8 cellular contexts compared by ENCODE assay signal in genomic region chr10:87865201-87866025, GRCh38. TPM values are rescaled to one million over a fixed set of nuclear protein-coding genes. Genes with fewer than 3 reads are reported as not detected.
DNase-seq lines count a peak whose midpoint lies in the region; ATAC-seq and TF ChIP-seq lines count a peak whose summit lies in the region.

No MANE protein-coding gene starts in this region.

- intact Hi-C loops in A673 (cut with micrococcal nuclease; ENCODE audit: unreplicated experiment) = loop anchor here (5.0 to 10.0 kb wide), 2 partner anchors 62 to 109 kb away; no protein-coding TSS in a partner anchor
- intact Hi-C loops in mucosa of descending colon (cut with DNase I, micrococcal nuclease) = loop anchor here in 1 of 2 donors (10.0 kb wide), 1 partner anchor 359 kb away; no protein-coding TSS in a partner anchor

- WGBS in HUES64 = 32% methylated on average over 5 of the region's 6 CpGs

- H3K9me3 ChIP-seq in A673 (ENCODE audit: low read depth, low read length, poor library complexity, severe bottlenecking) = no peaks in the 10 kb centered on the region
- H3K9me3 ChIP-seq in HUES64 (ENCODE audit: insufficient read depth, low read depth, low read length) = no peaks in the 10 kb centered on the region
- no peaks in the 10 kb centered on the region for H3K9me3 ChIP-seq in mucosa of descending colon

- H3K4me3 Mint-ChIP-seq in brain = peak overlapping the region; percentile 92 to 100 (median 95)

- no peaks in the 10 kb centered on the region for H3K36me3 ChIP-seq in A673 (ENCODE audit: insufficient read depth, low read length, poor library complexity, severe bottlenecking)
- peaks cover 3% of the 10 kb centered on the region; the same call in 1 of the 2 replicates for H3K36me3 ChIP-seq in HUES64 (ENCODE audit: insufficient read depth, low read length)
- H3K36me3 ChIP-seq in mucosa of descending colon (ENCODE audit: low read depth) = no peaks in the 10 kb centered on the region

- H3K4me3 ChIP-seq in A673 (ENCODE audit: low read depth, low read length, poor library complexity, severe bottlenecking) (peak overlapping the region; percentile 80), HUES64 (ENCODE audit: low read length) (peak overlapping the region; percentile 96), mucosa of descending colon (peak overlapping the region; percentile 84)

- H3K4me1 ChIP-seq in A673 (ENCODE audit: insufficient read depth, low read length, poor library complexity, severe bottlenecking) = peaks cover 25% of the 10 kb centered on the region
- peaks cover 22% of the 10 kb centered on the region for H3K4me1 ChIP-seq in HUES64 (ENCODE audit: insufficient read depth, low read length)
- H3K4me1 ChIP-seq in mucosa of descending colon (ENCODE audit: low read depth) = peaks cover 15% of the 10 kb centered on the region

- no TSS peak for BruUV-seq in A673 (replicated peaks; lab: Mats Ljungman, UMichigan)

- POLR2A ChIA-PET in A673 (lab: Charles Lee; ENCODE audit: low non-redundant PET) = interaction anchor here (1.1 kb wide), 1 partner anchor 249 kb away, joined by 3 read pairs; no protein-coding TSS in a partner anchor

- TF ChIP-seq CTCF in A673 (conservative IDR thresholded peaks at IDR 0.05; ENCODE audit: low read depth, low read length) (no peak), brain (conservative IDR thresholded peaks at IDR 0.05) (no peak), mucosa of descending colon (IDR thresholded peaks at IDR 0.05) (no peak)

- H3K36me3 Mint-ChIP-seq in brain = peaks cover 4% of the 10 kb centered on the region

- no peaks in the 10 kb centered on the region for H3K27me3 ChIP-seq in A673 (replicated peaks; ENCODE audit: insufficient read depth, low read depth, low read length, poor library complexity)
- no peaks in the 10 kb centered on the region for H3K27me3 ChIP-seq in HUES64 (ENCODE audit: insufficient read depth, low read length)

- peak overlapping the region; percentile 91 for H3K27ac ChIP-seq in A673 (ENCODE audit: low read depth, low read length, poor library complexity, severe bottlenecking)
- H3K27ac ChIP-seq in HUES64 (ENCODE audit: low read depth, low read length) = no peak overlapping the region

- peaks cover 0 to 6% (median 4%) of the 10 kb centered on the region in 5 experiments for H3K9me3 Mint-ChIP-seq in brain

- H3K27ac Mint-ChIP-seq in brain = peak overlapping the region; percentile 98 to 100 (median 99)

- H3K4me1 Mint-ChIP-seq in brain = peaks cover 45% of the 10 kb centered on the region

- ATAC-seq in mucosa of descending colon = no peak
- ATAC-seq in HG03432 (IDR thresholded peaks at IDR 0.05; ENCODE audit: unreplicated experiment) = no peak
- ATAC-seq in HG02763 (IDR thresholded peaks at IDR 0.05; ENCODE audit: unreplicated experiment) = no peak

- DNase-seq in A673 (ENCODE audit: low spot score) = no peak
- no peak for DNase-seq in mucosa of descending colon
- no peak for DNase-seq in NCI-H1436 treated with DMSO at 0.1 percent for 48 hours (lab: John Stamatoyannopoulos, UW)
- no peak for DNase-seq in NCI-H446 (lab: John Stamatoyannopoulos, UW)

- peak overlapping the region; percentile 57 for H3K9ac ChIP-seq in HUES64 (ENCODE audit: low read depth, low read length)

- peaks cover 31% of the 10 kb centered on the region for H3K27me3 Mint-ChIP-seq in brain

- CTCF ChIA-PET in A673 (lab: Charles Lee) = no interaction called here

RNA-seq across cellular contexts. Expression of gene PTEN, which starts 2.0 kb away (rescaled TPM):
- total RNA-seq in A673 (2021) (66.0 and 66.4 TPM in 2 replicates), mucosa of descending colon (100 to 1,000 TPM in 2 of 3 donors, 10 to 100 TPM in 1; 94.1 to 118 (median 118) TPM)
- 22.1 TPM for polyA plus RNA-seq in HUES64 (2013, experiment 1 of 2)
- polyA plus RNA-seq in HUES64 (2013, experiment 2 of 2) = 27.3 TPM
- 29.6 TPM for polyA plus RNA-seq in brain (ENCODE audit: insufficient read depth, low read depth, low replicate concordance)

RNA-seq across cellular contexts. Expression of gene KLLN, which starts 2.1 kb away (rescaled TPM):
- total RNA-seq in A673 (2021) = 0.32 and 0.37 TPM in 2 replicates
- 0.35 TPM for polyA plus RNA-seq in HUES64 (2013, experiment 1 of 2)
- polyA plus RNA-seq in HUES64 (2013, experiment 2 of 2) = 0.32 TPM
- polyA plus RNA-seq in brain (ENCODE audit: insufficient read depth, low read depth, low replicate concordance) = 0.24 TPM
- 1 to 10 TPM in 1 of 3 donors, under 1 TPM in 2; 0.60 to 1.1 (median 0.90) TPM for total RNA-seq in mucosa of descending colon

RNA-seq across cellular contexts. Expression of gene ATAD1, which starts 47.4 kb away (rescaled TPM):
- total RNA-seq in A673 (2021) = 48.6 and 51.6 TPM in 2 replicates
- 22.5 TPM for polyA plus RNA-seq in HUES64 (2013, experiment 1 of 2)
- 25.3 TPM for polyA plus RNA-seq in HUES64 (2013, experiment 2 of 2)
- polyA plus RNA-seq in brain (ENCODE audit: insufficient read depth, low read depth, low replicate concordance) = 24.2 TPM
- 10 to 100 TPM; 47.7 to 60.6 (median 51.6) TPM for total RNA-seq in mucosa of descending colon
